In the genomic region with DNA sequence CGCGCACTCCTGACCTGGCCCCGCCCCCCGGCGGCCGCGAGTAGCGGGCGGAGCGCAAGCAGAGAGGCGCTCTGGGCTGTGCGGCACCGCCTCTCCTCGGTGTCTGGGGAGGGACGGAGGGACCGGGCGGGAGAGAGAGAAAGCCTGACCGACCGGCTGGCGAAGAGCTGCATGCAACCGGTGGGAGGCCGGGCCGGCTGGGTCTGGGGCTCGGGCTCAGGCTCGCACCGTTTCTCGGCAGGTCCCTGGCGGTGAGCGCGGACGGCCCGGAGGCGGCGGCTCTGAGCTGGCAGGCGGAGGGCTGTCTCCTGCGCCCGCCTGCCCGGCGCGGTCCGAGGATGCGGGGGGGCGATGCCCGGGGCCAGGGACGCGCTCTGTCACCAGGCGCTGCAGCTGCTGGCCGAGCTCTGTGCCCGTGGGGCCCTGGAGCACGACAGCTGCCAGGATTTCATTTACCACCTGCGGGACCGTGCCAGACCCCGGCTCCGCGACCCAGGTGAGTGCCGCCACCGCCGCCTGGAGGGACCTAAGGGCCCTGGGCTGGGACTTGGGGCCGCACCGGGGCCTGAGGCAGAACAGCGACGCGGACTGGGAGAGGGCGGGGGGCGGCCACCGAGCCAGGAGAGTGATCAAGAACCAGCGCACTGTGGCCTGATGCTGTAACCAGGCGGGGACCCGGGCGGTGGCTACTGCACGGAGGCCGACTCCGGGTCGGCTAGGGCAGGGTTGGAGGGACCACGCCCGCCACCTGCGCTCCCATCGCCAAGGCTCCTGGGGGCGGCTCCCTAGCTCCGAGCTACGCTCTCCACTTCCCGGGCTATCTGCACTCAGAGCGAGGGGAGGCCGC, we compare ENCODE assay signal across 1 cellular context.
TF ChIP-seq lines count a peak whose summit lies in the region.

Gene SYT9, plus strand, starts transcription at position 69 of the 847 bp plus-strand sequence. Its CDS starts 283 bp downstream, at position 352.

TF ChIP-seq in IMR-90, 13 proteins besides CTCF, POLR2A, EP300 and RAD21 (continued from another document):
- TF ChIP-seq, protein P1, sequence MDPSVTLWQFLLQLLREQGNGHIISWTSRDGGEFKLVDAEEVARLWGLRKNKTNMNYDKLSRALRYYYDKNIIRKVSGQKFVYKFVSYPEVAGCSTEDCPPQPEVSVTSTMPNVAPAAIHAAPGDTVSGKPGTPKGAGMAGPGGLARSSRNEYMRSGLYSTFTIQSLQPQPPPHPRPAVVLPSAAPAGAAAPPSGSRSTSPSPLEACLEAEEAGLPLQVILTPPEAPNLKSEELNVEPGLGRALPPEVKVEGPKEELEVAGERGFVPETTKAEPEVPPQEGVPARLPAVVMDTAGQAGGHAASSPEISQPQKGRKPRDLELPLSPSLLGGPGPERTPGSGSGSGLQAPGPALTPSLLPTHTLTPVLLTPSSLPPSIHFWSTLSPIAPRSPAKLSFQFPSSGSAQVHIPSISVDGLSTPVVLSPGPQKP (IDR thresholded peaks at IDR 0.05; ENCODE audit: borderline replicate concordance, low read depth, low read length) = no peak
- TF ChIP-seq USF2 (IDR thresholded peaks at IDR 0.05; ENCODE audit: low read depth, low read length) (no peak), RCOR1 (IDR thresholded peaks at IDR 0.05; ENCODE audit: insufficient replicate concordance, low read length) (no peak), CHD1 (IDR thresholded peaks at IDR 0.05; ENCODE audit: low read depth, low read length) (no peak), MAFK (IDR thresholded peaks at IDR 0.05; ENCODE audit: low read depth, low read length) (no peak), MAZ (IDR thresholded peaks at IDR 0.05; ENCODE audit: borderline replicate concordance, low read depth, low read length) (no peak)
